ENCODE assay signal across 1 cellular context in genomic region chr9:113355197-113355596, GRCh38.
TF ChIP-seq lines count a peak whose summit lies in the region.

No MANE protein-coding gene starts in this region.

TF ChIP-seq in K562, 482 proteins besides CTCF, POLR2A, EP300 and RAD21 (continues in another document):
- TF ChIP-seq RBBP5 (IDR thresholded peaks at IDR 0.05; ENCODE audit: borderline replicate concordance, insufficient read depth, low read length, poor library complexity, severe bottlenecking) (no peak), PYGO2 (tag; IDR thresholded peaks at IDR 0.05) (no peak), JUNB (CRISPR knock-in tag; conservative IDR thresholded peaks at IDR 0.05) (no peak), NFE2 (IDR thresholded peaks at IDR 0.05; ENCODE audit: low read depth) (no peak), BMI1 (IDR thresholded peaks at IDR 0.05; ENCODE audit: low read length) (no peak), ZNF717 (CRISPR knock-in tag; IDR thresholded peaks at IDR 0.05) (no peak), THAP12 (CRISPR knock-in tag; IDR thresholded peaks at IDR 0.05) (no peak), MIER1 (IDR thresholded peaks at IDR 0.05; ENCODE audit: low read depth) (no peak), ZNF253 (CRISPR knock-in tag; conservative IDR thresholded peaks at IDR 0.05) (no peak), CBX1 (IDR thresholded peaks at IDR 0.05; ENCODE audit: low read depth) (no peak), POLR2AphosphoS2 (IDR thresholded peaks at IDR 0.05; ENCODE audit: low read length) (no peak), ZNF3 (CRISPR knock-in tag; IDR thresholded peaks at IDR 0.05) (no peak), ZNF609 (CRISPR knock-in tag; IDR thresholded peaks at IDR 0.05; ENCODE audit: borderline replicate concordance) (no peak), ZNF639 (CRISPR knock-in tag; conservative IDR thresholded peaks at IDR 0.05 in 1 of 2, IDR thresholded peaks at IDR 0.05 in 1 of 2) (no peak), CC2D1A (IDR thresholded peaks at IDR 0.05) (0 out of 2 replicates have a peak, but pooled peaks have one; percentile 40), ZBTB12 (CRISPR knock-in tag; IDR thresholded peaks at IDR 0.05) (no peak), PKNOX1 (IDR thresholded peaks at IDR 0.05) (no peak), ETV1 (tag; conservative IDR thresholded peaks at IDR 0.05; ENCODE audit: low read depth) (no peak), ARID2 (IDR thresholded peaks at IDR 0.05) (peak; percentile 63; the same call in 1 of the 2 replicates), CLOCK (CRISPR knock-in tag; IDR thresholded peaks at IDR 0.05; ENCODE audit: borderline replicate concordance) (no peak), C11orf30 (IDR thresholded peaks at IDR 0.05; ENCODE audit: low read depth) (peak; percentile 49; the same call in 1 of the 2 replicates), DACH1 (IDR thresholded peaks at IDR 0.05; ENCODE audit: partially characterized antibody) (no peak), ZNF764 (CRISPR knock-in tag; IDR thresholded peaks at IDR 0.05; ENCODE audit: low read depth) (no peak), ZNF316 (IDR thresholded peaks at IDR 0.05) (peak; percentile 67), MXI1 (IDR thresholded peaks at IDR 0.05; ENCODE audit: low read depth, low read length) (no peak), ZNF347 (CRISPR knock-in tag; IDR thresholded peaks at IDR 0.05; ENCODE audit: low read depth) (no peak), GTF2A2 (tag; IDR thresholded peaks at IDR 0.05) (no peak), AFF1 (IDR thresholded peaks at IDR 0.05; ENCODE audit: low read depth in 1 of 2, partially characterized antibody in 2 of 2) (no peak), POLR2G (IDR thresholded peaks at IDR 0.05; ENCODE audit: low read depth, low read length) (no peak), PHTF2 (CRISPR knock-in tag; IDR thresholded peaks at IDR 0.05) (no peak), NCOA1 (IDR thresholded peaks at IDR 0.05; ENCODE audit: low read depth) (no peak), ZNF12 (CRISPR knock-in tag; IDR thresholded peaks at IDR 0.05) (no peak), CTCFL (IDR thresholded peaks at IDR 0.05; ENCODE audit: borderline replicate concordance, insufficient read depth, low read depth, low read length, poor library complexity, severe bottlenecking) (no peak)
